In genomic region chr17:74595037-74595436, GRCh38 we compare ENCODE assay signal across 33 cellular contexts. TPM values are rescaled to one million over a fixed set of nuclear protein-coding genes. Genes with fewer than 3 reads are reported as not detected.
"Had no signal": no experiment of that assay in that cellular context is flagged by ENCODE, and none has a peak within 500 bp of the region (broad histone marks: within the 10 kb centered on the region; RNA-seq: fewer than 3 reads in every experiment).

No MANE protein-coding gene starts in this region.

- H3K36me3 ChIP-seq: stomach, suprapubic skin, thoracic aorta, thyroid gland, tibial artery, tibial nerve, transverse colon, upper lobe of left lung, upper lobe of right lung, uterus, vagina had no signal

- DNase-seq: stimulated activated CD4-positive, alpha-beta T cell treated with anti-CD3 and anti-CD28 coated beads, Interleukin-2, amount 100 ng/mL, for 48 hours; stimulated activated CD4-positive, alpha-beta T cell treated with anti-CD3 and anti-CD28 coated beads, Interleukin-4, amount 100 ng/mL, for 1 hour; stimulated activated CD4-positive, alpha-beta T cell treated with anti-CD3 and anti-CD28 coated beads, Interleukin-4, amount 100 ng/mL, for 24 hours; stimulated activated CD4-positive, alpha-beta T cell treated with anti-CD3 and anti-CD28 coated beads, Interleukin-4, amount 100 ng/mL, for 4 hours; stimulated activated CD8-positive, alpha-beta memory T cell treated with anti-CD3 and anti-CD28 coated beads, Interleukin-4, amount 100 ng/mL, for 48 hours; stimulated activated naive B cell treated with anti-CD40 and anti-IgM and Interleukin-4, amounts not matched to agents 10 μg/mL and 1 μg/mL and 100 μg/mL, for 72 hours; stimulated activated naive CD4-positive, alpha-beta T cell; stimulated activated naive CD4-positive, alpha-beta T cell treated with Interleukin-2 at 50 U/mL for 16 hours; stimulated activated naive CD8-positive, alpha-beta T cell treated with anti-CD3 and anti-CD28 coated beads, Interleukin-15, amount 100 ng/mL, for 72 hours; stimulated activated naive CD8-positive, alpha-beta T cell treated with anti-CD3 and anti-CD28 coated beads, Interleukin-15, Interleukin-2, amounts not matched to agents 100 U/mL and 50 U/mL, for 24 hours; stomach; substantia nigra; testis; thyroid gland; tibial artery; transverse colon; trophoblast cell; upper lobe of left lung; upper lobe of right lung; uterus had no signal

- H3K4me1 ChIP-seq: testis, tibial artery, tibial nerve, transverse colon, upper lobe of right lung, uterus, vagina had no signal

- H3K36me3 Mint-ChIP-seq: stimulated activated effector memory CD8-positive, alpha-beta T cell treated with anti-CD3 and anti-CD28 coated beads, Interleukin-12 subunit alpha, Interleukin-12 subunit beta, amount 100 ng/mL, for 72 hours; stimulated activated memory B cell treated with anti-CD40 and anti-IgM and Interleukin-4, amounts not matched to agents 10 μg/mL and 1 μg/mL and 100 μg/mL, for 72 hours; stimulated activated naive B cell treated with anti-CD40 and anti-IgM and Interleukin-4, amounts not matched to agents 10 μg/mL and 1 μg/mL and 100 μg/mL, for 72 hours; type B pancreatic cell had no signal

- H3K27me3 ChIP-seq: testis, thyroid gland, upper lobe of left lung, vagina had no signal

- H3K27ac ChIP-seq: stomach, suprapubic skin, testis, thoracic aorta, thyroid gland, tibial artery, tibial nerve, transverse colon, upper lobe of left lung, upper lobe of right lung, uterus, vagina had no signal

- H3K9me3 Mint-ChIP-seq: stimulated activated effector memory CD8-positive, alpha-beta T cell treated with anti-CD3 and anti-CD28 coated beads, Interleukin-12 subunit alpha, Interleukin-12 subunit beta, amount 100 ng/mL, for 72 hours; stimulated activated memory B cell treated with anti-CD40 and anti-IgM and Interleukin-4, amounts not matched to agents 10 μg/mL and 1 μg/mL and 100 μg/mL, for 72 hours; stimulated activated naive CD8-positive, alpha-beta T cell treated with anti-CD3 and anti-CD28 coated beads, Interleukin-15, amount 100 ng/mL, for 72 hours; stimulated activated naive CD8-positive, alpha-beta T cell treated with anti-CD3 and anti-CD28 coated beads, Interleukin-15, Interleukin-2, amounts not matched to agents 100 ng/mL and 50 ng/mL, for 24 hours; type B pancreatic cell had no signal

- FAIRE-seq: urothelium cell line had no signal

- H3K27ac Mint-ChIP-seq: stimulated activated effector memory CD8-positive, alpha-beta T cell treated with anti-CD3 and anti-CD28 coated beads, Interleukin-12 subunit alpha, Interleukin-12 subunit beta, amount 100 ng/mL, for 72 hours; stimulated activated memory B cell treated with anti-CD40 and anti-IgM and Interleukin-4, amounts not matched to agents 10 μg/mL and 1 μg/mL and 100 μg/mL, for 72 hours; stimulated activated naive B cell treated with anti-CD40 and anti-IgM and Interleukin-4, amounts not matched to agents 10 μg/mL and 1 μg/mL and 100 μg/mL, for 72 hours; stimulated activated naive CD8-positive, alpha-beta T cell treated with anti-CD3 and anti-CD28 coated beads, Interleukin-15, amount 100 ng/mL, for 72 hours; stimulated activated naive CD8-positive, alpha-beta T cell treated with anti-CD3 and anti-CD28 coated beads, Interleukin-15, Interleukin-2, amounts not matched to agents 100 ng/mL and 50 ng/mL, for 24 hours; type B pancreatic cell had no signal

- H3K9me3 ChIP-seq: stomach, suprapubic skin, testis, thoracic aorta, thyroid gland, tibial artery, tibial nerve, transverse colon, upper lobe of left lung, upper lobe of right lung, uterus, vagina had no signal

- H3K4me3 Mint-ChIP-seq: stimulated activated effector memory CD8-positive, alpha-beta T cell treated with anti-CD3 and anti-CD28 coated beads, Interleukin-12 subunit alpha, Interleukin-12 subunit beta, amount 100 ng/mL, for 72 hours; stimulated activated memory B cell treated with anti-CD40 and anti-IgM and Interleukin-4, amounts not matched to agents 10 μg/mL and 1 μg/mL and 100 μg/mL, for 72 hours; stimulated activated naive B cell treated with anti-CD40 and anti-IgM and Interleukin-4, amounts not matched to agents 10 μg/mL and 1 μg/mL and 100 μg/mL, for 72 hours; stimulated activated naive CD8-positive, alpha-beta T cell treated with anti-CD3 and anti-CD28 coated beads, Interleukin-15, amount 100 ng/mL, for 72 hours; stimulated activated naive CD8-positive, alpha-beta T cell treated with anti-CD3 and anti-CD28 coated beads, Interleukin-15, Interleukin-2, amounts not matched to agents 100 ng/mL and 50 ng/mL, for 24 hours; type B pancreatic cell had no signal

- H3K4me3 ChIP-seq: stomach, suprapubic skin, testis, thoracic aorta, thyroid gland, tibial artery, tibial nerve, transverse colon, upper lobe of left lung, upper lobe of right lung, uterus, vagina had no signal

- ATAC-seq: stimulated activated effector memory CD8-positive, alpha-beta T cell treated with anti-CD3 and anti-CD28 coated beads, Interleukin-12 subunit alpha, Interleukin-12 subunit beta, amount 100 ng/mL, for 72 hours; stimulated activated memory B cell treated with anti-CD40 and anti-IgM and Interleukin-4, amounts not matched to agents 10 μg/mL and 1 μg/mL and 100 μg/mL, for 72 hours; stimulated activated naive B cell treated with anti-CD40 and anti-IgM and Interleukin-4, amounts not matched to agents 10 μg/mL and 1 μg/mL and 100 μg/mL, for 72 hours; stimulated activated naive CD8-positive, alpha-beta T cell treated with anti-CD3 and anti-CD28 coated beads, Interleukin-15, amount 100 ng/mL, for 72 hours; stimulated activated naive CD8-positive, alpha-beta T cell treated with anti-CD3 and anti-CD28 coated beads, Interleukin-15, Interleukin-2, amounts not matched to agents 100 U/mL and 50 U/mL, for 24 hours; upper lobe of right lung had no signal

RNA-seq across cellular contexts. Expression of gene CD300LD, which starts 3.0 kb away (rescaled TPM):
- total RNA-seq: stomach, subcutaneous adipose tissue, suprapubic skin, temporal lobe, testis, thoracic aorta, thyroid gland, tibial nerve, transverse colon, upper lobe of left lung, upper lobe of right lung, ureter, urinary bladder, uterus, vagina had no signal
- polyA plus RNA-seq: stomach, urinary bladder had no signal

RNA-seq across cellular contexts. Expression of gene CD300H, which starts 27.7 kb away (rescaled TPM):
- total RNA-seq: stomach, subcutaneous adipose tissue, suprapubic skin, temporal lobe, testis, thoracic aorta, thyroid gland, tibial nerve, transverse colon, upper lobe of right lung, ureter, urinary bladder, uterus, vagina had no signal
- polyA plus RNA-seq: stomach had no signal

RNA-seq across cellular contexts. Expression of gene CD300E, which starts 28.5 kb away (rescaled TPM):
- total RNA-seq: thyroid gland had no signal

RNA-seq across cellular contexts. Expression of gene CD300C, which starts 49.1 kb away (rescaled TPM):
- total RNA-seq: vagina had no signal
